ENCODE assay signal across 17 cellular contexts in the genomic region with DNA sequence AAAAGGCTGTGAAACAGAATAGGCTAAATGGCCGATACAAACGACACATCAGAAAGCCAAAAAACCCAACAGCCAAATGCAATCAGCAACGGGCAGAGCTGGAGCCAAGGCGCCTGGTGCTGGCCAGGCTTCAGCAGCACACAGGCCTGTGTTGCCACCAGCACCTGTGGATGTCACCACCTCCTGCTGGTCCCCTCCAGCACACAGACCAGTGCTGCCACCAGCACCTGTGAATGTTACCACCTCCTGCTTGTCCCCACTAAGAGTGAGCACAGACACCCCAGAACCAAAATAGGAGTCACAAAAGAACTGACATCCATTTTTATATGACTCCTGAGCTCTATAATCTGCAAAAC. TPM values are rescaled to one million over a fixed set of nuclear protein-coding genes. Genes with fewer than 3 reads are reported as not detected.
DNase-seq lines count a peak whose midpoint lies in the region; ATAC-seq and TF ChIP-seq lines count a peak whose summit lies in the region.
"Had no signal": no experiment of that assay in that cellular context is flagged by ENCODE, and none has a peak within 500 bp of the region (broad histone marks: within the 10 kb centered on the region; RNA-seq: fewer than 3 reads in every experiment).

No MANE protein-coding gene starts in this region.

- in situ Hi-C loops in G401 (cut with HindIII; ENCODE audit: low sequenced_read_pairs) = no loop called here

- peaks cover 6% of the 10 kb centered on the region for H3F3A ChIP-seq in smooth muscle cell (ENCODE audit: low read depth)

- H3K4me1 Mint-ChIP-seq in endodermal cell = peaks cover 29% of the 10 kb centered on the region

- H3K36me3 ChIP-seq in smooth muscle cell (ENCODE audit: low read depth) (no peaks in the 10 kb centered on the region), endodermal cell (ENCODE audit: control insufficient read depth, insufficient read depth, low read length) (no peaks in the 10 kb centered on the region)
- H3K36me3 ChIP-seq: HAP-1 had no signal

- TF ChIP-seq CTCF in smooth muscle cell (IDR thresholded peaks at IDR 0.05; ENCODE audit: borderline replicate concordance, insufficient read depth, poor library complexity, severe bottlenecking) (no peak), endodermal cell (conservative IDR thresholded peaks at IDR 0.05) (no peak)

- H3K9me3 Mint-ChIP-seq in endodermal cell = no peaks in the 10 kb centered on the region
- H3K9me3 Mint-ChIP-seq: naive thymus-derived CD4-positive, alpha-beta T cell had no signal

- H3K9ac ChIP-seq in smooth muscle cell (ENCODE audit: low read depth) (no peak overlapping the region), endodermal cell (ENCODE audit: extremely low read depth, low read length, poor library complexity, severe bottlenecking) (no peak overlapping the region)

- peak; percentile 82 for ATAC-seq in left lobe of liver
- ATAC-seq in GM21528 (IDR thresholded peaks at IDR 0.05; ENCODE audit: low FRiP score, unreplicated experiment) = no peak
- ATAC-seq: naive thymus-derived CD4-positive, alpha-beta T cell had no signal

- H2AFZ ChIP-seq in smooth muscle cell (ENCODE audit: low read depth) = no peak overlapping the region
- H2AFZ ChIP-seq: PC-9 had no signal

- peaks cover 7% of the 10 kb centered on the region for H3K27me3 Mint-ChIP-seq in endodermal cell (ENCODE audit: insufficient read depth)

- no peak overlapping the region for H3K4me3 Mint-ChIP-seq in endodermal cell
- H3K4me3 Mint-ChIP-seq: naive thymus-derived CD4-positive, alpha-beta T cell had no signal

- H3K27ac ChIP-seq in cingulate gyrus (ENCODE audit: low read depth, low read length) = peak overlapping the region; percentile 63
- peak overlapping the region; percentile 61 for H3K27ac ChIP-seq in smooth muscle cell (ENCODE audit: low read depth)
- H3K27ac ChIP-seq in endodermal cell (ENCODE audit: low read depth, low read length) = no peak overlapping the region
- H3K27ac ChIP-seq: PC-9 had no signal

- H3K4me3 ChIP-seq in smooth muscle cell (no peak overlapping the region), endodermal cell (ENCODE audit: low read length) (no peak overlapping the region)
- H3K4me3 ChIP-seq: HAP-1, PC-9 had no signal

- H3K9me3 ChIP-seq in smooth muscle cell (replicated peaks; ENCODE audit: low read depth) (no peaks in the 10 kb centered on the region), endodermal cell (ENCODE audit: control insufficient read depth, low read length) (no peaks in the 10 kb centered on the region)
- H3K9me3 ChIP-seq: HAP-1 had no signal

- H4K20me1 ChIP-seq in smooth muscle cell (ENCODE audit: low read depth) = no peaks in the 10 kb centered on the region

- no peaks in the 10 kb centered on the region for H3K36me3 Mint-ChIP-seq in endodermal cell (ENCODE audit: low read depth)
- H3K36me3 Mint-ChIP-seq: naive thymus-derived CD4-positive, alpha-beta T cell had no signal

- peaks cover 63% of the 10 kb centered on the region for H3K79me2 ChIP-seq in smooth muscle cell (ENCODE audit: low read depth)

- H3K4me1 ChIP-seq in smooth muscle cell (ENCODE audit: low read depth) (peaks cover 7% of the 10 kb centered on the region), endodermal cell (ENCODE audit: control insufficient read depth, insufficient read depth, low read length) (peaks cover 5% of the 10 kb centered on the region)

- H3K4me2 ChIP-seq in smooth muscle cell = peak overlapping the region; percentile 70
- H3K4me2 ChIP-seq: PC-9 had no signal

- no peaks in the 10 kb centered on the region for H3K27me3 ChIP-seq in smooth muscle cell (ENCODE audit: low read depth)
- peaks cover 57% of the 10 kb centered on the region for H3K27me3 ChIP-seq in endodermal cell (ENCODE audit: control insufficient read depth, insufficient read depth, low read length, poor library complexity, severe bottlenecking)

- WGBS in smooth muscle cell (ENCODE audit: low lambda C conversion rate) = 63% methylated on average over 4 of the region's 4 CpGs
- WGBS in endodermal cell (ENCODE audit: insufficient coverage in 1 of 2, insufficient read length in 1 of 2), 2 experiments = 90 to 100% methylated on average over 4 of the region's 4 CpGs

- DNase-seq in G401 (ENCODE audit: low spot score) = peak; percentile 90
- DNase-seq in left lobe of liver (ENCODE audit: low spot score) = peak; percentile 76
- DNase-seq in smooth muscle cell (lab: John Stamatoyannopoulos, UW; ENCODE audit: unreplicated experiment) = no peak
- DNase-seq in effector CD4-positive, alpha-beta T cell = no peak
- no peak for DNase-seq in endodermal cell
- no peak for DNase-seq in stimulated activated CD4-positive, alpha-beta T cell treated with anti-CD3 and anti-CD28 coated beads, Interleukin-1b, Interleukin-23, amount 100 ng/mL, for 48 hours
- DNase-seq: activated CD4-positive, alpha-beta T cell treated with anti-CD3 and anti-CD28 coated beads, Interleukin-2, amount 50 U/mL, for 4 hours; activated T-cell treated with anti-CD3 and anti-CD28 coated beads, Interleukin-2, amount 50 U/mL, for 48 hours; COR-L47; naive thymus-derived CD4-positive, alpha-beta T cell; PC-9; stimulated activated CD4-positive, alpha-beta T cell treated with anti-CD3 and anti-CD28 coated beads, Interleukin-2, amount 100 ng/mL, for 24 hours; stimulated activated CD8-positive, alpha-beta memory T cell treated with anti-CD3 and anti-CD28 coated beads, Interleukin-4, amount 100 ng/mL, for 48 hours; trophoblast cell had no signal

- H3K27ac Mint-ChIP-seq in endodermal cell = no peak overlapping the region
- H3K27ac Mint-ChIP-seq: naive thymus-derived CD4-positive, alpha-beta T cell had no signal

RNA-seq across cellular contexts. Expression of a gene that starts 42.1 kb away (rescaled TPM):
- 0.18 TPM in 1 of 2 replicates, not detected in the other for total RNA-seq in G401 (2014; rRNA removed; shearing (Covaris generic))
- total RNA-seq in left lobe of liver = 57.9 TPM
- total RNA-seq in smooth muscle cell = 21.0 and 29.0 TPM in 2 replicates
- 11.3 and 14.6 TPM in 2 replicates for polyA plus RNA-seq in smooth muscle cell
- 10 to 100 TPM; 16.7 to 17.9 TPM for total RNA-seq in endodermal cell
- 13.6 TPM for polyA plus RNA-seq in endodermal cell (2013, experiment 1 of 2)
- polyA plus RNA-seq in endodermal cell (2013, experiment 2 of 2) = 13.4 TPM

Comparison
In these comparisons a context has a peak if more than half of its experiments do, and no peak if none do; other contexts are left out.
1. DNase-seq: peak in G401 (single experiment) and left lobe of liver (single experiment); none in smooth muscle cell (single experiment), effector CD4-positive, alpha-beta T cell (single experiment), endodermal cell (single experiment) and stimulated activated CD4-positive, alpha-beta T cell treated with anti-CD3 and anti-CD28 coated beads, Interleukin-1b, Interleukin-23, amount 100 ng/mL, for 48 hours (single experiment).
2. RNA of a gene that starts 42.1 kb away (total RNA-seq): 57.9 TPM in left lobe of liver (single experiment), 21.0 to 29.0 TPM in smooth muscle cell and 16.7 to 17.9 TPM in endodermal cell; 0.18 TPM in G401; every median in the first group is over 10 times any median in the second.